12 cellular contexts compared by ENCODE assay signal in the genomic region with DNA sequence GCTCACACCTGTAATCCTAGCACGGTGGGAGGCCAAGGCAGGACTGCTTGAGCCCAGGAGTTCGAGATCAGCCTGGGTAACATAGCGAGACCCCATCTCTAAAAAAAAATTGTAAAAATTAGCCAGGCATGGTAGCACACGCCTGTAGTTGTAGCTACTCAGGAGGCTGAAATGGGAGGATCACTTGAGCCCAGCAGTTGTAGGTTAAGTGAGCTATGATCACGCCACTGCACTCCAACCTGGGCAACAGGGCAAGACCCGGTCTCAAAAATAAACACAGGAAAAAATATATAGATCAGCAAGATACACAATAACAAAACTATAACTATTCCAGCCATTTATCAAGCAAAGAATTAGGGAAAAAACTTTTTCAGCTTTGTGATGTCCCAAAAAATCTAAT. TPM values are rescaled to one million over a fixed set of nuclear protein-coding genes. Genes with fewer than 3 reads are reported as not detected.
DNase-seq lines count a peak whose midpoint lies in the region; ATAC-seq, FAIRE-seq and TF ChIP-seq lines count a peak whose summit lies in the region.
"Had no signal": no experiment of that assay in that cellular context is flagged by ENCODE, and none has a peak within 500 bp of the region (broad histone marks: within the 10 kb centered on the region; RNA-seq: fewer than 3 reads in every experiment).

No MANE protein-coding gene starts in this region.

- FAIRE-seq in frontal cortex (lab: Jason Lieb, UNC), result no peak

- H3K4me3 Mint-ChIP-seq in activated naive CD4-positive, alpha-beta T cell treated with anti-CD3 and anti-CD28 coated beads for 36 hours, result peak overlapping the region; percentile 53
- H3K4me3 Mint-ChIP-seq in activated CD8-positive, alpha-beta T cell treated with anti-CD3 and anti-CD28 coated beads for 36 hours, result peak overlapping the region; percentile 82
- H3K4me3 Mint-ChIP-seq in type B pancreatic cell, result peak overlapping the region; percentile 92

- no peaks in the 10 kb centered on the region for H3K27me3 Mint-ChIP-seq in activated naive CD4-positive, alpha-beta T cell treated with anti-CD3 and anti-CD28 coated beads for 36 hours (ENCODE audit: low read depth)
- H3K27me3 Mint-ChIP-seq in activated CD8-positive, alpha-beta T cell treated with anti-CD3 and anti-CD28 coated beads for 36 hours, result no peaks in the 10 kb centered on the region
- no peaks in the 10 kb centered on the region for H3K27me3 Mint-ChIP-seq in type B pancreatic cell

- TF ChIP-seq CTCF in activated CD8-positive, alpha-beta T cell treated with anti-CD3 and anti-CD28 coated beads for 36 hours (IDR thresholded peaks at IDR 0.05), result no peak
- no peak for TF ChIP-seq CTCF in type B pancreatic cell (conservative IDR thresholded peaks at IDR 0.05)
- no peak for TF ChIP-seq CTCF in suprapubic skin (IDR thresholded peaks at IDR 0.05)
- no peak for TF ChIP-seq CTCF in spleen (IDR thresholded peaks at IDR 0.05 in 8 of 11, conservative IDR thresholded peaks at IDR 0.05 in 3 of 11)

- H3K36me3 ChIP-seq in iPS-18a (ENCODE audit: control insufficient read depth, low read depth, low read length) (no peaks in the 10 kb centered on the region), suprapubic skin (no peaks in the 10 kb centered on the region), spleen (peaks cover 0 to 21% (median 3%) of the 10 kb centered on the region in 6 donors)

- 68% methylated on average over 6 of the region's 6 CpGs for WGBS in suprapubic skin
- 50 to 63% (median 60%) methylated on average over 6 of the region's 6 CpGs for WGBS in spleen, 5 donors

- peak overlapping the region; percentile 79 for H3K27ac Mint-ChIP-seq in activated naive CD4-positive, alpha-beta T cell treated with anti-CD3 and anti-CD28 coated beads for 36 hours
- peak overlapping the region; percentile 87 for H3K27ac Mint-ChIP-seq in activated CD8-positive, alpha-beta T cell treated with anti-CD3 and anti-CD28 coated beads for 36 hours
- peak overlapping the region; percentile 51 for H3K27ac Mint-ChIP-seq in type B pancreatic cell

- H3K4me3 ChIP-seq in iPS-18a (ENCODE audit: low read length) (peak overlapping the region; percentile 4), suprapubic skin (no peak overlapping the region), spleen (peak overlapping the region in 3 of 8 donors; percentile 4 to 94 (median 78))

- H3K9me3 ChIP-seq in iPS-18a (ENCODE audit: control insufficient read depth, low read depth, low read length) (no peaks in the 10 kb centered on the region), suprapubic skin (no peaks in the 10 kb centered on the region), spleen (no peaks in the 10 kb centered on the region)

- H3K27me3 ChIP-seq in iPS-18a (ENCODE audit: control insufficient read depth, insufficient read depth, low read length), result no peaks in the 10 kb centered on the region
- no peaks in the 10 kb centered on the region for H3K27me3 ChIP-seq in suprapubic skin
- H3K27me3 ChIP-seq in spleen (replicated peaks in 1 of 7), result no peaks in the 10 kb centered on the region

- POLR2A ChIA-PET in activated CD8-positive, alpha-beta T cell treated with anti-CD3 and anti-CD28 coated beads for 36 hours (lab: Charles Lee), result interaction anchor here (0.7 to 1.8 kb wide), 7 partner anchors 9 to 504 kb away, joined by 3 to 5 read pairs (median 4); a partner anchor contains a TSS

- TF ChIP-seq EP300 in suprapubic skin (IDR thresholded peaks at IDR 0.05), result no peak

- peaks cover 23% of the 10 kb centered on the region for H3K36me3 Mint-ChIP-seq in activated naive CD4-positive, alpha-beta T cell treated with anti-CD3 and anti-CD28 coated beads for 36 hours (ENCODE audit: low read depth)
- H3K36me3 Mint-ChIP-seq in activated CD8-positive, alpha-beta T cell treated with anti-CD3 and anti-CD28 coated beads for 36 hours (ENCODE audit: low read depth), result peaks cover 38% of the 10 kb centered on the region
- H3K36me3 Mint-ChIP-seq in type B pancreatic cell, result peaks cover 9% of the 10 kb centered on the region

- intact Hi-C loops in activated naive CD4-positive, alpha-beta T cell treated with anti-CD3 and anti-CD28 coated beads for 36 hours (cut with micrococcal nuclease), result loop anchor here (10.0 kb wide), 3 partner anchors 443 to 1257 kb away; a partner anchor contains a TSS
- intact Hi-C loops in activated CD8-positive, alpha-beta T cell treated with anti-CD3 and anti-CD28 coated beads for 36 hours (cut with micrococcal nuclease), result loop anchor here (5.0 to 10.0 kb wide), 3 partner anchors 70 to 343 kb away; a partner anchor contains a TSS
- intact Hi-C loops in spleen (cut with DNase I; ENCODE audit: low total_unique reads), result no loop called here

- no peak for ATAC-seq in activated CD8-positive, alpha-beta T cell treated with anti-CD3 and anti-CD28 coated beads for 36 hours

- H3K9ac ChIP-seq in iPS-18a (ENCODE audit: low read length), result no peak overlapping the region
- H3K9ac ChIP-seq: parathyroid adenoma had no signal

- CTCF ChIA-PET in activated naive CD4-positive, alpha-beta T cell treated with anti-CD3 and anti-CD28 coated beads for 36 hours (lab: Charles Lee), result interaction anchor here (0.6 kb wide), 1 partner anchor 33 kb away, joined by 3 read pairs; no protein-coding TSS in a partner anchor
- CTCF ChIA-PET in activated CD8-positive, alpha-beta T cell treated with anti-CD3 and anti-CD28 coated beads for 36 hours (lab: Charles Lee), result interaction anchor here (0.8 to 0.9 kb wide), 2 partner anchors 94 to 318 kb away, joined by 3 read pairs; no protein-coding TSS in a partner anchor

- H3K4me1 ChIP-seq in iPS-18a (ENCODE audit: control insufficient read depth, low read depth, low read length) (peaks cover 9% of the 10 kb centered on the region), suprapubic skin (peaks cover 72% of the 10 kb centered on the region), spleen (peaks cover 39 to 90% (median 80%) of the 10 kb centered on the region in 6 donors)

- DNase-seq in activated naive CD4-positive, alpha-beta T cell treated with anti-CD3 and anti-CD28 coated beads for 36 hours, result no peak
- no peak for DNase-seq in activated naive CD4-positive, alpha-beta T cell treated with Interleukin-2 at 50 U/mL for 16 hours
- no peak for DNase-seq in activated CD8-positive, alpha-beta T cell treated with anti-CD3 and anti-CD28 coated beads for 36 hours
- DNase-seq in type B pancreatic cell (ENCODE audit: extremely low spot score, unreplicated experiment) (no peak), frontal cortex (ENCODE audit: low spot score in 2 of 2) (no peak), suprapubic skin (ENCODE audit: low spot score in 2 of 2) (no peak), spleen (no peak)
- DNase-seq: KG1; NCI-H226; stimulated activated CD4-positive, alpha-beta T cell treated with anti-CD3 and anti-CD28 coated beads, Interleukin-4, amount 100 ng/mL, for 4 hours had no signal

- H3K9me3 Mint-ChIP-seq in activated naive CD4-positive, alpha-beta T cell treated with anti-CD3 and anti-CD28 coated beads for 36 hours, result no peaks in the 10 kb centered on the region
- no peaks in the 10 kb centered on the region for H3K9me3 Mint-ChIP-seq in activated CD8-positive, alpha-beta T cell treated with anti-CD3 and anti-CD28 coated beads for 36 hours
- no peaks in the 10 kb centered on the region for H3K9me3 Mint-ChIP-seq in type B pancreatic cell

- H3K27ac ChIP-seq in iPS-18a (ENCODE audit: low read length) (no peak overlapping the region), suprapubic skin (no peak overlapping the region), spleen (peak overlapping the region in 4 of 8 donors; percentile 12 to 57 (median 38))
- H3K27ac ChIP-seq: parathyroid adenoma had no signal

- TF ChIP-seq POLR2A in suprapubic skin (IDR thresholded peaks at IDR 0.05), result no peak
- TF ChIP-seq POLR2A in spleen (IDR thresholded peaks at IDR 0.05), result no peak

- peaks cover 70% of the 10 kb centered on the region for H3K4me1 Mint-ChIP-seq in activated naive CD4-positive, alpha-beta T cell treated with anti-CD3 and anti-CD28 coated beads for 36 hours (ENCODE audit: low read depth)
- peaks cover 60% of the 10 kb centered on the region for H3K4me1 Mint-ChIP-seq in activated CD8-positive, alpha-beta T cell treated with anti-CD3 and anti-CD28 coated beads for 36 hours (ENCODE audit: low read depth)
- H3K4me1 Mint-ChIP-seq in type B pancreatic cell (ENCODE audit: unreplicated experiment), result peaks cover 39% of the 10 kb centered on the region

RNA-seq across cellular contexts. Expression of a gene that starts 3.0 kb away (rescaled TPM):
- total RNA-seq in activated naive CD4-positive, alpha-beta T cell treated with anti-CD3 and anti-CD28 coated beads for 36 hours, result 100 to 1,000 TPM; 235 to 248 TPM
- 100 to 1,000 TPM; 235 to 253 TPM for total RNA-seq in activated CD8-positive, alpha-beta T cell treated with anti-CD3 and anti-CD28 coated beads for 36 hours
- total RNA-seq in type B pancreatic cell (ENCODE audit: low replicate concordance) (266 and 296 TPM in 2 replicates), frontal cortex (250 TPM), suprapubic skin (100 to 1,000 TPM; 216 to 894 (median 222) TPM), spleen (1,000 to 10,000 TPM in 1 of 7 donors, 100 to 1,000 TPM in 6; 330 to 1,150 (median 357) TPM)
- 100 to 1,000 TPM; 256 to 327 (median 261) TPM for polyA plus RNA-seq in spleen

RNA-seq across cellular contexts. Expression of a gene that starts 21.5 kb away (rescaled TPM):
- total RNA-seq in activated naive CD4-positive, alpha-beta T cell treated with anti-CD3 and anti-CD28 coated beads for 36 hours, result 10 to 100 TPM; 17.5 to 17.8 TPM
- total RNA-seq in activated CD8-positive, alpha-beta T cell treated with anti-CD3 and anti-CD28 coated beads for 36 hours, result 10 to 100 TPM; 14.0 to 14.6 TPM
- 12.7 and 17.8 TPM in 2 replicates for total RNA-seq in type B pancreatic cell (ENCODE audit: low replicate concordance)
- 35.9 TPM for total RNA-seq in frontal cortex
- 10 to 100 TPM; 19.7 to 30.5 (median 25.2) TPM for total RNA-seq in suprapubic skin
- total RNA-seq in spleen, result 10 to 100 TPM; 24.5 to 34.7 (median 30.1) TPM
- 10 to 100 TPM in 2 of 3 donors, 1 to 10 TPM in 1; 9.3 to 14.7 (median 11.5) TPM for polyA plus RNA-seq in spleen
